In genomic region chr1:173187838-173188237, GRCh38 we compare ENCODE assay signal across 22 cellular contexts.
"Had no signal": no experiment of that assay in that cellular context is flagged by ENCODE, and none has a peak within 500 bp of the region (broad histone marks: within the 10 kb centered on the region; RNA-seq: fewer than 3 reads in every experiment).

No MANE protein-coding gene starts in this region.

- H3K36me3 ChIP-seq: colonic mucosa, right atrium auricular region had no signal

- H3K9me3 ChIP-seq: body of pancreas, colonic mucosa, gastroesophageal sphincter, mucosa of descending colon, right atrium auricular region, tibial nerve had no signal

- H3K27me3 ChIP-seq: body of pancreas, colonic mucosa, gastroesophageal sphincter, right atrium auricular region, tibial nerve had no signal

- H3K27ac ChIP-seq: body of pancreas, colonic mucosa, epithelial cell of prostate, gastroesophageal sphincter, right atrium auricular region, tibial nerve had no signal

- ATAC-seq: activated naive CD4-positive, alpha-beta T cell treated with anti-CD3 and anti-CD28 coated beads, Interleukin-2, amount 50 U/mL, for 72 hours; body of pancreas; gastroesophageal sphincter; left cardiac atrium; left ventricle myocardium superior; mucosa of descending colon; natural killer cell treated with Interleukin-12 subunit alpha and Interleukin-12 subunit beta and Interleukin-15 and Interleukin-18, amount 100 ng/mL, for 72 hours had no signal

- H3K4me3 ChIP-seq: body of pancreas, colonic mucosa, gastroesophageal sphincter, mucosa of descending colon, right atrium auricular region, tibial nerve had no signal

- DNase-seq: activated CD4-positive, alpha-beta memory T cell treated with anti-CD3 and anti-CD28 coated beads, Interleukin-2, amount 10 ng/mL, durations not matched to agents 7 days and 5 days; activated CD4-positive, alpha-beta T cell treated with anti-CD3 and anti-CD28 coated beads for 1 hour; activated CD4-positive, alpha-beta T cell treated with anti-CD3 and anti-CD28 coated beads, Interleukin-2, amount 10 ng/mL, durations not matched to agents 7 days and 5 days; activated T-cell treated with anti-CD3 and anti-CD28 coated beads, Interleukin-2, amount 50 U/mL, for 48 hours; anterior cingulate cortex; body of pancreas; cerebellar nuclear complex; colonic mucosa; effector CD8-positive, alpha-beta T cell; hippocampal formation; left cardiac atrium; left ventricle myocardium superior; mucosa of descending colon; stimulated activated CD4-positive, alpha-beta T cell treated with anti-CD3 and anti-CD28 coated beads, Interleukin-15, amount 100 ng/mL, for 24 hours; stimulated activated naive CD4-positive, alpha-beta T cell treated with Interleukin-2 at 50 U/mL for 16 hours; T-helper 9 cell had no signal
